Comparison of ENCODE assay signal across 16 cellular contexts in genomic region chr17:8285270-8286181, GRCh38. TPM values are rescaled to one million over a fixed set of nuclear protein-coding genes. Genes with fewer than 3 reads are reported as not detected.
DNase-seq lines count a peak whose midpoint lies in the region; ATAC-seq, FAIRE-seq and TF ChIP-seq lines count a peak whose summit lies in the region.
"Had no signal": no experiment of that assay in that cellular context is flagged by ENCODE, and none has a peak within 500 bp of the region (broad histone marks: within the 10 kb centered on the region; RNA-seq: fewer than 3 reads in every experiment).

No MANE protein-coding gene starts in this region.

- peak overlapping the region in 1 of 2 experiments; percentile 22; a peak in 1 of 4 replicates for H3K9ac ChIP-seq in K562 (ENCODE audit: insufficient read depth in 1 of 2, low read depth in 2 of 2, low read length in 2 of 2)

- H3K4me2 ChIP-seq in K562 (ENCODE audit: insufficient read depth, low read length) = no peak overlapping the region

- in situ Hi-C loops in K562 (cut with MboI) = no loop called here

- H3K9me1 ChIP-seq in K562 (ENCODE audit: control insufficient read depth, insufficient read depth, low read length) = no peaks in the 10 kb centered on the region

- no peaks in the 10 kb centered on the region for H3K79me2 ChIP-seq in K562 (ENCODE audit: control insufficient read depth, insufficient read depth, low read length)

- intact Hi-C loops in K562 (cut with micrococcal nuclease) = no loop called here

- no peaks in the 10 kb centered on the region for H3K9me3 ChIP-seq in K562 (replicated peaks; ENCODE audit: control insufficient read depth, insufficient read depth, low read depth, low read length)
- H3K9me3 ChIP-seq: gastroesophageal sphincter had no signal

- no peak for FAIRE-seq in GM12891 (lab: Jason Lieb, UNC)
- no peak for FAIRE-seq in K562 (lab: Jason Lieb, UNC)

- no peak overlapping the region for H2AFZ ChIP-seq in K562 (ENCODE audit: low read depth, low read length)

- no peak overlapping the region for H3K4me3 ChIP-seq in K562
- H3K4me3 ChIP-seq: gastroesophageal sphincter had no signal

- ATAC-seq in K562 = no peak
- ATAC-seq: gastroesophageal sphincter had no signal

- TF ChIP-seq CTCF in K562 (IDR thresholded peaks at IDR 0.05 in 2 of 3, conservative IDR thresholded peaks at IDR 0.05 in 1 of 3; ENCODE audit: insufficient read depth in 2 of 3, low read depth in 1 of 3, low read length in 3 of 3) = no peak
- no peak for TF ChIP-seq CTCF in nephron progenitor cell (IDR thresholded peaks at IDR 0.05)

- DNase-seq in GM12891 (ENCODE audit: insufficient read length, low spot score) = no peak
- peak; percentile 52 for DNase-seq in MV-4-11 (lab: John Stamatoyannopoulos, UW)
- DNase-seq in K562 (ENCODE audit: extremely low read depth in 1 of 4, low spot score in 3 of 4) = no peak
- DNase-seq in nephron progenitor cell = no peak
- no peak for DNase-seq in DMS53 treated with DMSO at 0.1 percent for 48 hours (lab: John Stamatoyannopoulos, UW; ENCODE audit: unreplicated experiment)
- DNase-seq in germinal center (ENCODE audit: low spot score) = no peak
- no peak for DNase-seq in activated T-cell treated with anti-CD3 and anti-CD28 coated beads, Interleukin-2, amount 50 U/mL, for 48 hours
- no peak for DNase-seq in medulla oblongata (ENCODE audit: extremely low spot score)
- DNase-seq: activated naive CD8-positive, alpha-beta T cell treated with anti-CD3 and anti-CD28 coated beads for 36 hours; NCI-H2081; NK-92 treated with Interleukin-12 subunit alpha and Interleukin-12 subunit beta, amount 100 ng/mL, for 24 hours; stimulated activated CD4-positive, alpha-beta T cell treated with anti-CD3 and anti-CD28 coated beads, Interleukin-4, amount 100 ng/mL, for 1 hour had no signal

- H3K36me3 Mint-ChIP-seq in nephron progenitor cell (ENCODE audit: low read depth) = peaks cover 5% of the 10 kb centered on the region

- H4K20me1 ChIP-seq in K562 (replicated peaks; ENCODE audit: control insufficient read depth, insufficient read depth, low read length) = no peaks in the 10 kb centered on the region

- no peaks in the 10 kb centered on the region for H3K9me3 Mint-ChIP-seq in nephron progenitor cell
- H3K9me3 Mint-ChIP-seq: activated naive CD8-positive, alpha-beta T cell treated with anti-CD3 and anti-CD28 coated beads for 36 hours; central memory CD8-positive, alpha-beta T cell had no signal

- no peaks in the 10 kb centered on the region for H3K27me3 Mint-ChIP-seq in nephron progenitor cell (ENCODE audit: low read depth, poor library complexity)
- H3K27me3 Mint-ChIP-seq: activated naive CD8-positive, alpha-beta T cell treated with anti-CD3 and anti-CD28 coated beads for 36 hours; central memory CD8-positive, alpha-beta T cell had no signal

- no peak overlapping the region for H3K27ac ChIP-seq in K562 (ENCODE audit: extremely low read depth, low read depth, low read length)
- H3K27ac ChIP-seq: gastroesophageal sphincter had no signal

- POLR2A ChIA-PET in K562 (lab: Yijun Ruan, JAX) = interaction anchor here (0.6 to 1.5 kb wide), 3 partner anchors 10 to 61 kb away, joined by 3 read pairs; partner anchors contain the start of gene SLC25A35

- H3K4me1 ChIP-seq in K562 (replicated peaks in 1 of 2; ENCODE audit: control insufficient read depth in 2 of 2, insufficient read depth in 2 of 2, low read length in 2 of 2) = peaks cover 3 to 28% of the 10 kb centered on the region in 2 experiments; a peak in 3 of 5 replicates

- no peak for TF ChIP-seq POLR2A in GM12891 (IDR thresholded peaks at IDR 0.05; ENCODE audit: low read depth, low read length)
- TF ChIP-seq POLR2A in K562 (conservative IDR thresholded peaks at IDR 0.05) = no peak

- TF ChIP-seq EP300 in K562 (IDR thresholded peaks at IDR 0.05; ENCODE audit: low read length) = no peak

- H3K27ac Mint-ChIP-seq in nephron progenitor cell = peak overlapping the region; percentile 18
- H3K27ac Mint-ChIP-seq: activated naive CD8-positive, alpha-beta T cell treated with anti-CD3 and anti-CD28 coated beads for 36 hours had no signal

- BruUV-seq in K562 (replicated peaks; lab: Mats Ljungman, UMichigan) = no TSS peak

- H3K27me3 ChIP-seq in K562 (ENCODE audit: control insufficient read depth in 2 of 2, insufficient read depth in 2 of 2, low read length in 2 of 2) = no peaks in the 10 kb centered on the region
- H3K27me3 ChIP-seq: gastroesophageal sphincter had no signal

- H3K4me3 Mint-ChIP-seq in nephron progenitor cell = no peak overlapping the region
- H3K4me3 Mint-ChIP-seq: activated naive CD8-positive, alpha-beta T cell treated with anti-CD3 and anti-CD28 coated beads for 36 hours; central memory CD8-positive, alpha-beta T cell had no signal

- 35% methylated on average over 8 of the region's 10 CpGs for WGBS in K562 (ENCODE audit: insufficient coverage, low coverage, missing lambda C conversion rate)

- H3K4me1 Mint-ChIP-seq in nephron progenitor cell = peaks cover 25% of the 10 kb centered on the region

- 0 out of 3 replicates have a peak, but pooled peaks cover 2% of the 10 kb centered on the region for H3K36me3 ChIP-seq in K562 (ENCODE audit: control insufficient read depth, insufficient read depth, low read length)
- H3K36me3 ChIP-seq: gastroesophageal sphincter had no signal

- CTCF ChIA-PET in K562 (lab: Yijun Ruan, JAX; ENCODE audit: low intra/inter-chr PET ratio) = no interaction called here

- no peak for TF ChIP-seq RAD21 in K562 (CRISPR knock-in tag; conservative IDR thresholded peaks at IDR 0.05 in 1 of 2, IDR thresholded peaks at IDR 0.05 in 1 of 2)

RNA-seq across cellular contexts. Expression of gene RANGRF, which starts 2.9 kb away (rescaled TPM):
- polyA plus RNA-seq in GM12891 (2012; ENCODE audit: low read depth, missing spikeins) = 43.3 TPM
- total RNA-seq in K562 (2011; cell fraction: chromatin; rRNA removed; ENCODE audit: low replicate concordance) = 5.1 and 15.0 TPM in 2 replicates
- 14.6 and 14.7 TPM in 2 replicates for total RNA-seq in K562 (2011; cell fraction: nucleolus; rRNA removed)
- 13.1 and 14.4 TPM in 2 replicates for total RNA-seq in K562 (2011; cell fraction: nucleoplasm; rRNA removed)
- total RNA-seq in K562 (2014; rRNA removed) = 15.4 and 18.4 TPM in 2 replicates
- total RNA-seq in K562 (2014; rRNA removed; fragmentation: Illumina TruSeq; extraction: Trizol) = 7.2 and 7.6 TPM in 2 replicates
- 10.1 and 11.6 TPM in 2 replicates for total RNA-seq in K562 (2015; rRNA removed; fragmentation: Illumina TruSeq; extraction: Trizol)
- total RNA-seq in K562 (2021) = 17.3 and 17.6 TPM in 2 replicates
- 14.7 and 17.0 TPM in 2 replicates for polyA plus RNA-seq in K562 (2011; rRNA removed)
- polyA plus RNA-seq in K562 (2011; cell fraction: cytosol; rRNA removed) = 20.0 and 29.0 TPM in 2 replicates
- 34.9 and 41.5 TPM in 2 replicates for polyA plus RNA-seq in K562 (2011; cell fraction: nucleus; rRNA removed)
- polyA plus RNA-seq in K562 (2012) = 24.2 and 24.4 TPM in 2 replicates
- 23.3 TPM in 2 replicates for polyA plus RNA-seq in K562 (2014; fragmentation: Illumina TruSeq; extraction: Trizol)
- 10 to 100 TPM; 48.7 to 60.0 TPM for polyA plus RNA-seq in K562 (2014; fragmentation: Nextera tagmentation; extraction: Ambion mirVana)
- polyA plus RNA-seq in K562 (2014; rRNA removed) = 16.0 and 20.6 TPM in 2 replicates
- 5.0 and 7.7 TPM in 2 replicates for polyA minus RNA-seq in K562 (2011; rRNA and poly(A)+ RNA removed)
- polyA minus RNA-seq in K562 (2011; cell fraction: cytosol; rRNA and poly(A)+ RNA removed) = 7.2 and 10.2 TPM in 2 replicates
- 3.2 and 3.9 TPM in 2 replicates for polyA minus RNA-seq in K562 (2011; cell fraction: nucleus; rRNA and poly(A)+ RNA removed)

RNA-seq across cellular contexts. Expression of gene SLC25A35, which starts 9.7 kb away (rescaled TPM):
- polyA plus RNA-seq in GM12891 (2012; ENCODE audit: low read depth, missing spikeins) = 2.6 TPM
- 18.4 and 34.5 TPM in 2 replicates for total RNA-seq in K562 (2011; cell fraction: chromatin; rRNA removed; ENCODE audit: low replicate concordance)
- total RNA-seq in K562 (2011; cell fraction: nucleolus; rRNA removed) = 12.9 and 13.0 TPM in 2 replicates
- 19.7 and 31.4 TPM in 2 replicates for total RNA-seq in K562 (2011; cell fraction: nucleoplasm; rRNA removed)
- total RNA-seq in K562 (2014; rRNA removed) (0.95 and 2.8 TPM in 2 replicates), K562 (2014; rRNA removed; fragmentation: Illumina TruSeq; extraction: Trizol) (1.0 and 1.1 TPM in 2 replicates), K562 (2015; rRNA removed; fragmentation: Illumina TruSeq; extraction: Trizol) (1.4 and 1.8 TPM in 2 replicates), K562 (2021) (5.2 and 5.3 TPM in 2 replicates)
- polyA plus RNA-seq in K562 (2011; rRNA removed) (2.0 and 3.3 TPM in 2 replicates), K562 (2014; fragmentation: Illumina TruSeq; extraction: Trizol) (4.4 and 5.1 TPM in 2 replicates), K562 (2014; fragmentation: Nextera tagmentation; extraction: Ambion mirVana) (1 to 10 TPM in 1 of 2 experiments, under 1 TPM in 1; 0.93 to 1.6 TPM), K562 (2014; rRNA removed) (4.4 and 6.2 TPM in 2 replicates)
- polyA plus RNA-seq in K562 (2011; cell fraction: cytosol; rRNA removed) = 1.8 and 2.2 TPM in 2 replicates
- polyA plus RNA-seq in K562 (2011; cell fraction: nucleus; rRNA removed) = 26.8 and 38.9 TPM in 2 replicates
- 6.8 and 12.3 TPM in 2 replicates for polyA plus RNA-seq in K562 (2012)
- polyA minus RNA-seq in K562 (2011; rRNA and poly(A)+ RNA removed) = 1.0 and 1.4 TPM in 2 replicates
- 1.4 and 1.5 TPM in 2 replicates for polyA minus RNA-seq in K562 (2011; cell fraction: cytosol; rRNA and poly(A)+ RNA removed)
- 2.9 and 3.9 TPM in 2 replicates for polyA minus RNA-seq in K562 (2011; cell fraction: nucleus; rRNA and poly(A)+ RNA removed)

RNA-seq across cellular contexts. Expression of gene ARHGEF15, which starts 24.5 kb away (rescaled TPM):
- not detected for polyA plus RNA-seq in GM12891 (2012; ENCODE audit: low read depth, missing spikeins)
- total RNA-seq in K562 (2011; cell fraction: chromatin; rRNA removed; ENCODE audit: low replicate concordance) = not detected in 2 replicates
- total RNA-seq in K562 (2011; cell fraction: nucleolus; rRNA removed) = not detected in 2 replicates
- not detected in 2 replicates for total RNA-seq in K562 (2011; cell fraction: nucleoplasm; rRNA removed)
- total RNA-seq in K562 (2014; rRNA removed) = not detected in 2 replicates
- total RNA-seq in K562 (2014; rRNA removed; fragmentation: Illumina TruSeq; extraction: Trizol) = not detected in 2 replicates
- total RNA-seq in K562 (2015; rRNA removed; fragmentation: Illumina TruSeq; extraction: Trizol) = not detected in 2 replicates
- not detected in 2 replicates for total RNA-seq in K562 (2021)
- polyA plus RNA-seq in K562 (2011; rRNA removed) = not detected in 2 replicates
- 0.01 TPM in 1 of 2 replicates, not detected in the other for polyA plus RNA-seq in K562 (2011; cell fraction: cytosol; rRNA removed)
- not detected in 2 replicates for polyA plus RNA-seq in K562 (2011; cell fraction: nucleus; rRNA removed)
- 0.03 TPM in 1 of 2 replicates, not detected in the other for polyA plus RNA-seq in K562 (2012)
- not detected in 2 replicates for polyA plus RNA-seq in K562 (2014; fragmentation: Illumina TruSeq; extraction: Trizol)
- polyA plus RNA-seq in K562 (2014; fragmentation: Nextera tagmentation; extraction: Ambion mirVana) = not detected
- not detected in 2 replicates for polyA plus RNA-seq in K562 (2014; rRNA removed)
- polyA minus RNA-seq in K562 (2011; rRNA and poly(A)+ RNA removed) = not detected in 2 replicates
- polyA minus RNA-seq in K562 (2011; cell fraction: cytosol; rRNA and poly(A)+ RNA removed) = not detected in 2 replicates
- not detected in 2 replicates for polyA minus RNA-seq in K562 (2011; cell fraction: nucleus; rRNA and poly(A)+ RNA removed)
- total RNA-seq: activated naive CD8-positive, alpha-beta T cell treated with anti-CD3 and anti-CD28 coated beads for 36 hours; Daoy had no signal
- polyA plus RNA-seq: BJ had no signal

RNA-seq across cellular contexts. Expression of gene PFAS, which starts 36.4 kb away (rescaled TPM):
- polyA plus RNA-seq in GM12891 (2012; ENCODE audit: low read depth, missing spikeins) = 22.8 TPM
- total RNA-seq in K562 (2011; cell fraction: chromatin; rRNA removed; ENCODE audit: low replicate concordance) = 107 and 253 TPM in 2 replicates
- total RNA-seq in K562 (2011; cell fraction: nucleolus; rRNA removed) = 170 and 185 TPM in 2 replicates
- total RNA-seq in K562 (2011; cell fraction: nucleoplasm; rRNA removed) = 90.2 and 106 TPM in 2 replicates
- total RNA-seq in K562 (2014; rRNA removed) (59.2 and 69.0 TPM in 2 replicates), K562 (2014; rRNA removed; fragmentation: Illumina TruSeq; extraction: Trizol) (36.2 and 43.9 TPM in 2 replicates), K562 (2015; rRNA removed; fragmentation: Illumina TruSeq; extraction: Trizol) (33.6 and 33.7 TPM in 2 replicates), K562 (2021) (128 and 131 TPM in 2 replicates)
- polyA plus RNA-seq in K562 (2011; rRNA removed) (27.3 and 39.8 TPM in 2 replicates), K562 (2014; fragmentation: Illumina TruSeq; extraction: Trizol) (44.8 and 50.5 TPM in 2 replicates), K562 (2014; fragmentation: Nextera tagmentation; extraction: Ambion mirVana) (10 to 100 TPM; 11.6 to 18.2 TPM), K562 (2014; rRNA removed) (46.9 and 53.3 TPM in 2 replicates)
- 29.6 and 42.9 TPM in 2 replicates for polyA plus RNA-seq in K562 (2011; cell fraction: cytosol; rRNA removed)
- 114 and 225 TPM in 2 replicates for polyA plus RNA-seq in K562 (2011; cell fraction: nucleus; rRNA removed)
- 28.2 and 62.7 TPM in 2 replicates for polyA plus RNA-seq in K562 (2012)
- 54.9 and 63.9 TPM in 2 replicates for polyA minus RNA-seq in K562 (2011; rRNA and poly(A)+ RNA removed)
- polyA minus RNA-seq in K562 (2011; cell fraction: cytosol; rRNA and poly(A)+ RNA removed) = 49.4 and 60.8 TPM in 2 replicates
- 58.5 and 59.8 TPM in 2 replicates for polyA minus RNA-seq in K562 (2011; cell fraction: nucleus; rRNA and poly(A)+ RNA removed)

RNA-seq across cellular contexts. Expression of gene CTC1, which starts 37.7 kb away (rescaled TPM):
- 17.8 TPM for polyA plus RNA-seq in GM12891 (2012; ENCODE audit: low read depth, missing spikeins)
- total RNA-seq in K562 (2011; cell fraction: chromatin; rRNA removed; ENCODE audit: low replicate concordance) = 144 and 309 TPM in 2 replicates
- total RNA-seq in K562 (2011; cell fraction: nucleolus; rRNA removed) = 104 and 131 TPM in 2 replicates
- total RNA-seq in K562 (2011; cell fraction: nucleoplasm; rRNA removed) = 112 and 125 TPM in 2 replicates
- 5.7 and 9.6 TPM in 2 replicates for total RNA-seq in K562 (2014; rRNA removed)
- 6.7 and 9.3 TPM in 2 replicates for total RNA-seq in K562 (2014; rRNA removed; fragmentation: Illumina TruSeq; extraction: Trizol)
- 3.8 and 5.8 TPM in 2 replicates for total RNA-seq in K562 (2015; rRNA removed; fragmentation: Illumina TruSeq; extraction: Trizol)
- 29.7 and 32.8 TPM in 2 replicates for total RNA-seq in K562 (2021)
- polyA plus RNA-seq in K562 (2011; rRNA removed) = 9.6 and 15.3 TPM in 2 replicates
- polyA plus RNA-seq in K562 (2011; cell fraction: cytosol; rRNA removed) = 7.0 and 7.8 TPM in 2 replicates
- 99.2 and 159 TPM in 2 replicates for polyA plus RNA-seq in K562 (2011; cell fraction: nucleus; rRNA removed)
- 10.8 and 16.7 TPM in 2 replicates for polyA plus RNA-seq in K562 (2012)
- polyA plus RNA-seq in K562 (2014; fragmentation: Illumina TruSeq; extraction: Trizol) = 19.8 and 20.8 TPM in 2 replicates
- polyA plus RNA-seq in K562 (2014; fragmentation: Nextera tagmentation; extraction: Ambion mirVana) = 1 to 10 TPM; 3.1 to 5.1 TPM
- 14.1 and 21.4 TPM in 2 replicates for polyA plus RNA-seq in K562 (2014; rRNA removed)
- polyA minus RNA-seq in K562 (2011; rRNA and poly(A)+ RNA removed) = 19.6 and 21.1 TPM in 2 replicates
- 4.9 and 6.5 TPM in 2 replicates for polyA minus RNA-seq in K562 (2011; cell fraction: cytosol; rRNA and poly(A)+ RNA removed)
- 52.2 and 68.6 TPM in 2 replicates for polyA minus RNA-seq in K562 (2011; cell fraction: nucleus; rRNA and poly(A)+ RNA removed)
